Comparison of ENCODE assay signal across 8 cellular contexts in the genomic region with DNA sequence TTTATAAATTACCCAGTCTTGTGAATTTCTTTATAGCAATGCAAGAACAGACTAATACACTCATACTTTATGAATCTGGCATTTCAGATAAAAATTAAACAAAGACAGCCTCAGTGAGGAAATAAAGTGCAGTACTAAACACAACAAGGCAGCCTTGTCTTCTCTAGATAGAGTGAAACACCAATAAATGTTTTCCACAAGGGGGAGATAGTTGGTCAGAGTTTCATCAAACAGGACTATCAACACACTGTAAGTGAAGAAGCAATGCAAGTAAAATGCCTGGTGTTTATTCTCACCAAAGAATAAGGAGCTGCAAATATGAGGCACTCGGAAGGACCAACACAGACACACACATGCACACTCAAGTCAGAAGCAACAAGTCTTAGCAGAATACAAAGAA.
DNase-seq lines count a peak whose midpoint lies in the region; ATAC-seq and TF ChIP-seq lines count a peak whose summit lies in the region.

No MANE protein-coding gene starts in this region.

- no peaks in the 10 kb centered on the region for H3K27me3 Mint-ChIP-seq in activated CD4-positive, alpha-beta T cell treated with anti-CD3 and anti-CD28 coated beads, Interleukin-2, amount 10 ng/mL, durations not matched to agents 24 days and 14 days
- H3K27me3 Mint-ChIP-seq in activated B cell treated with CpG ODN at 0.5 μM for 24 hours: peaks cover under 1% of the 10 kb centered on the region

- ATAC-seq in activated B cell treated with CpG ODN at 0.5 μM for 24 hours (ENCODE audit: low read depth) (peak; percentile 54), GM18519 (IDR thresholded peaks at IDR 0.05; ENCODE audit: low FRiP score, unreplicated experiment) (no peak), GM21367 (IDR thresholded peaks at IDR 0.05; ENCODE audit: unreplicated experiment) (no peak)

- TF ChIP-seq CTCF in activated B cell treated with CpG ODN at 0.5 μM for 24 hours (IDR thresholded peaks at IDR 0.05): no peak

- intact Hi-C loops in activated CD4-positive, alpha-beta T cell treated with anti-CD3 and anti-CD28 coated beads, Interleukin-2, amount 10 ng/mL, durations not matched to agents 24 days and 14 days (cut with micrococcal nuclease): loop anchor here (1.0 kb wide), 1 partner anchor 738 kb away; no protein-coding TSS in a partner anchor
- intact Hi-C loops in activated B cell treated with CpG ODN at 0.5 μM for 24 hours (cut with micrococcal nuclease): loop anchor here (1.0 to 2.0 kb wide), 5 partner anchors 342 to 738 kb away; no protein-coding TSS in a partner anchor

- CTCF ChIA-PET in activated B cell treated with CpG ODN at 0.5 μM for 24 hours (lab: Charles Lee): interaction anchor here (0.8 to 1.4 kb wide), 5 partner anchors 370 to 738 kb away, joined by 3 to 5 read pairs (median 3); no protein-coding TSS in a partner anchor

- H3K4me1 Mint-ChIP-seq in activated CD4-positive, alpha-beta T cell treated with anti-CD3 and anti-CD28 coated beads, Interleukin-2, amount 10 ng/mL, durations not matched to agents 24 days and 14 days: no peaks in the 10 kb centered on the region
- no peaks in the 10 kb centered on the region for H3K4me1 Mint-ChIP-seq in activated B cell treated with CpG ODN at 0.5 μM for 24 hours

- H3K36me3 Mint-ChIP-seq in activated CD4-positive, alpha-beta T cell treated with anti-CD3 and anti-CD28 coated beads, Interleukin-2, amount 10 ng/mL, durations not matched to agents 24 days and 14 days (ENCODE audit: low read depth): peaks cover 2% of the 10 kb centered on the region
- no peaks in the 10 kb centered on the region for H3K36me3 Mint-ChIP-seq in activated B cell treated with CpG ODN at 0.5 μM for 24 hours (ENCODE audit: low read depth)

- POLR2A ChIA-PET in activated B cell treated with CpG ODN at 0.5 μM for 24 hours (lab: Charles Lee): interaction anchor here (2.0 kb wide), 1 partner anchor 370 kb away, joined by 9 read pairs; no protein-coding TSS in a partner anchor

- DNase-seq in activated CD4-positive, alpha-beta T cell treated with anti-CD3 and anti-CD28 coated beads, Interleukin-2, amount 10 ng/mL, durations not matched to agents 24 days and 14 days: peak; percentile 53
- no peak for DNase-seq in activated CD4-positive, alpha-beta T cell treated with anti-CD3 and anti-CD28 coated beads for 1 hour
- DNase-seq in LoVo (ENCODE audit: low spot score) (peak; percentile 22), activated B cell treated with CpG ODN at 0.5 μM for 24 hours (no peak), kidney tubule cell (ENCODE audit: low spot score) (peak; percentile 66), NK-92 (lab: John Stamatoyannopoulos, UW; ENCODE audit: unreplicated experiment) (no peak)

- H3K9me3 Mint-ChIP-seq in activated CD4-positive, alpha-beta T cell treated with anti-CD3 and anti-CD28 coated beads, Interleukin-2, amount 10 ng/mL, durations not matched to agents 24 days and 14 days: no peaks in the 10 kb centered on the region
- peaks cover 2% of the 10 kb centered on the region for H3K9me3 Mint-ChIP-seq in activated B cell treated with CpG ODN at 0.5 μM for 24 hours

- no peak overlapping the region for H3K27ac Mint-ChIP-seq in activated CD4-positive, alpha-beta T cell treated with anti-CD3 and anti-CD28 coated beads, Interleukin-2, amount 10 ng/mL, durations not matched to agents 24 days and 14 days
- H3K27ac Mint-ChIP-seq in activated B cell treated with CpG ODN at 0.5 μM for 24 hours: no peak overlapping the region

- no peak overlapping the region for H3K4me3 Mint-ChIP-seq in activated CD4-positive, alpha-beta T cell treated with anti-CD3 and anti-CD28 coated beads, Interleukin-2, amount 10 ng/mL, durations not matched to agents 24 days and 14 days
- no peak overlapping the region for H3K4me3 Mint-ChIP-seq in activated B cell treated with CpG ODN at 0.5 μM for 24 hours

Comparison
In these comparisons a context has a peak if more than half of its experiments do, and no peak if none do; other contexts are left out.
1. DNase-seq: peak in activated CD4-positive, alpha-beta T cell treated with anti-CD3 and anti-CD28 coated beads, Interleukin-2, amount 10 ng/mL, durations not matched to agents 24 days and 14 days (single experiment), LoVo (single experiment) and kidney tubule cell (single experiment); none in activated CD4-positive, alpha-beta T cell treated with anti-CD3 and anti-CD28 coated beads for 1 hour (single experiment), activated B cell treated with CpG ODN at 0.5 μM for 24 hours (single experiment) and NK-92 (single experiment).